In the genomic region with DNA sequence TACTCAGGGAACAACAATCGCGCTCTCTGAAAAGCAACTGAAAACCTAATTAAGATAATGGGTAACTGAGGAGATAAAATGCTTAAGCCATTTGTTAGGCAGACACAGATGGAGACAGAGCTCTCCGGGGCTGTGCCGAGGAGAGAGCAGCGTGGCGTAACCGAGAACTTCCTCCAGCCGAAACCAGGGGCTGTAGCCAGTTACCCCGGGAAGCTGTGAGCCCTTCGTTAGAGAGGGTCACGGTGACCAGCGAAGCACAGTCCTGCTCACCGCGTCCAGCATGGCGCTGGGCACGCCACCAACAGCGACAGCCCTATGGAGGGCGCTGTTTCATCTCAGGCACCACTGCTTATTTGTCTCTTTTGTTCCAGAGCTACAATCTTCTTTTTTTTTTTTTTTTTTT, we compare ENCODE assay signal across 13 cellular contexts. TPM values are rescaled to one million over a fixed set of nuclear protein-coding genes. Genes with fewer than 3 reads are reported as not detected.
DNase-seq lines count a peak whose midpoint lies in the region; ATAC-seq, FAIRE-seq and TF ChIP-seq lines count a peak whose summit lies in the region.
"Had no signal": no experiment of that assay in that cellular context is flagged by ENCODE, and none has a peak within 500 bp of the region (broad histone marks: within the 10 kb centered on the region; RNA-seq: fewer than 3 reads in every experiment).

No MANE protein-coding gene starts in this region.

- peak; percentile 34 for TF ChIP-seq CTCF in HepG2 (CRISPR knock-in tag; IDR thresholded peaks at IDR 0.05)
- no peak for TF ChIP-seq CTCF in right lobe of liver (IDR thresholded peaks at IDR 0.05)
- peak; percentile 7 for TF ChIP-seq CTCF in astrocyte (IDR thresholded peaks at IDR 0.05; ENCODE audit: insufficient read depth, low read depth, low read length)
- peak in 1 of 5 experiments; percentile 17 for TF ChIP-seq CTCF in tibial nerve (IDR thresholded peaks at IDR 0.05)

- H3K4me2 ChIP-seq in HepG2 (ENCODE audit: low read depth, low read length) = no peak overlapping the region
- H3K4me2 ChIP-seq in astrocyte (ENCODE audit: low read length) = peak overlapping the region; percentile 52

- no peak overlapping the region for H3K27ac Mint-ChIP-seq in astrocyte (ENCODE audit: unreplicated experiment)
- H3K27ac Mint-ChIP-seq: naive B cell had no signal

- H3K27ac ChIP-seq in HepG2 (ENCODE audit: extremely low read length, insufficient read depth, low read length) (no peak overlapping the region), right lobe of liver (no peak overlapping the region), astrocyte (ENCODE audit: low read depth, low read length) (no peak overlapping the region), tibial nerve (no peak overlapping the region)

- intact Hi-C loops in HepG2 (cut with micrococcal nuclease; ENCODE audit: unreplicated experiment) = loop anchor here (5.0 to 10.0 kb wide), 2 partner anchors 37 to 939 kb away; partner anchors contain the start of genes RADIL and RNF216
- intact Hi-C loops in right lobe of liver (cut with DNase I) = no loop called here

- H3K4me1 Mint-ChIP-seq in astrocyte (ENCODE audit: low read depth, unreplicated experiment) = no peaks in the 10 kb centered on the region

- H3K9me3 ChIP-seq in HepG2 (ENCODE audit: low read length) = no peaks in the 10 kb centered on the region
- no peaks in the 10 kb centered on the region for H3K9me3 ChIP-seq in right lobe of liver
- no peaks in the 10 kb centered on the region for H3K9me3 ChIP-seq in astrocyte (ENCODE audit: insufficient read depth, low read depth, low read length)
- H3K9me3 ChIP-seq in iPS-15b (ENCODE audit: control insufficient read depth, insufficient read depth, low read length) = no peaks in the 10 kb centered on the region
- H3K9me3 ChIP-seq in tibial nerve = peaks cover 0 to 4% (median 0%) of the 10 kb centered on the region in 4 donors

- H4K20me1 ChIP-seq in HepG2 (ENCODE audit: insufficient read depth, low read length) = no peaks in the 10 kb centered on the region
- no peaks in the 10 kb centered on the region for H4K20me1 ChIP-seq in astrocyte (ENCODE audit: insufficient read depth, low read length)

- TF ChIP-seq EP300 in HepG2 (IDR thresholded peaks at IDR 0.05; ENCODE audit: low read depth in 2 of 2, low read length in 2 of 2) (no peak), HepG2 (CRISPR knock-in tag; IDR thresholded peaks at IDR 0.05; ENCODE audit: borderline replicate concordance) (no peak), tibial nerve (IDR thresholded peaks at IDR 0.05) (no peak)

- H3K36me3 ChIP-seq in HepG2 (replicated peaks in 1 of 2; ENCODE audit: control insufficient read depth in 1 of 2, insufficient read depth in 2 of 2, low read length in 2 of 2) (no peaks in the 10 kb centered on the region), right lobe of liver (no peaks in the 10 kb centered on the region), astrocyte (ENCODE audit: insufficient read depth, low read length) (no peaks in the 10 kb centered on the region), iPS-15b (ENCODE audit: control insufficient read depth, insufficient read depth, low read length) (no peaks in the 10 kb centered on the region), tibial nerve (peaks cover 0 to 1% (median 0%) of the 10 kb centered on the region in 3 donors)

- H3K27me3 ChIP-seq in HepG2 (ENCODE audit: control insufficient read depth in 1 of 2, insufficient read depth in 2 of 2, low read length in 2 of 2) (peaks cover 0 to 17% of the 10 kb centered on the region in 2 experiments; a peak in 2 of 5 replicates), right lobe of liver (no peaks in the 10 kb centered on the region), astrocyte (ENCODE audit: insufficient read depth, low read length) (no peaks in the 10 kb centered on the region), iPS-15b (ENCODE audit: control insufficient read depth, insufficient read depth, low read length) (no peaks in the 10 kb centered on the region), tibial nerve (no peaks in the 10 kb centered on the region)

- no peak for ATAC-seq in HepG2
- no peak for ATAC-seq in right lobe of liver

- peaks cover 2% of the 10 kb centered on the region for H3K36me3 Mint-ChIP-seq in astrocyte (ENCODE audit: low read depth, unreplicated experiment)
- H3K36me3 Mint-ChIP-seq: naive B cell had no signal

- no peak for TF ChIP-seq RAD21 in HepG2 (CRISPR knock-in tag; IDR thresholded peaks at IDR 0.05)

- H3K79me2 ChIP-seq in HepG2 (ENCODE audit: insufficient read depth, low read length) (no peaks in the 10 kb centered on the region), astrocyte (ENCODE audit: insufficient read depth, low read length) (no peaks in the 10 kb centered on the region)

- H3K9ac ChIP-seq in HepG2 (ENCODE audit: insufficient read depth, low read depth, low read length) (no peak overlapping the region), astrocyte (ENCODE audit: low read length) (no peak overlapping the region), iPS-15b (ENCODE audit: low read depth, low read length) (no peak overlapping the region)

- no peak overlapping the region for H2AFZ ChIP-seq in HepG2 (ENCODE audit: low read length)
- H2AFZ ChIP-seq in astrocyte (ENCODE audit: low read depth, low read length) = peak overlapping the region; percentile 63

- no TSS peak for BruUV-seq in HepG2 (replicated peaks; lab: Mats Ljungman, UMichigan)

- in situ Hi-C loops in HepG2 (cut with HindIII; ENCODE audit: extremely low pct_ligation_motif_present, low pct_unique_long_range_greater_than_20kb) = no loop called here

- H3K27me3 Mint-ChIP-seq in astrocyte (ENCODE audit: low read depth, unreplicated experiment) = peaks cover 4% of the 10 kb centered on the region

- TF ChIP-seq POLR2A in HepG2 (IDR thresholded peaks at IDR 0.05; ENCODE audit: insufficient read depth in 1 of 2, low read depth in 2 of 2, low read length in 2 of 2) (no peak), right lobe of liver (IDR thresholded peaks at IDR 0.05) (no peak), tibial nerve (IDR thresholded peaks at IDR 0.05) (no peak)

- WGBS in HepG2 (ENCODE audit: low lambda C conversion rate) = 33% methylated on average over 14 of the region's 18 CpGs
- WGBS in right lobe of liver (ENCODE audit: insufficient coverage, low coverage, low lambda C conversion rate, missing lambda C conversion rate) = 18% methylated on average over 11 of the region's 18 CpGs
- WGBS in tibial nerve, 2 donors = 39 to 41% methylated on average over 18 of the region's 18 CpGs

- no peaks in the 10 kb centered on the region for H3K9me3 Mint-ChIP-seq in astrocyte (ENCODE audit: unreplicated experiment)

- no peak for FAIRE-seq in HepG2 (lab: Jason Lieb, UNC)
- no peak for FAIRE-seq in astrocyte (lab: Jason Lieb, UNC)

- no peak overlapping the region for H3K4me3 ChIP-seq in HepG2 (replicated peaks in 1 of 3; ENCODE audit: insufficient read depth in 1 of 3, low read depth in 2 of 3, low read length in 3 of 3)
- no peak overlapping the region for H3K4me3 ChIP-seq in right lobe of liver
- H3K4me3 ChIP-seq in astrocyte (ENCODE audit: insufficient read depth, low read depth, low read length) = peak overlapping the region; percentile 33
- H3K4me3 ChIP-seq in iPS-15b (ENCODE audit: low read depth, low read length) = peak overlapping the region; percentile 8
- H3K4me3 ChIP-seq in tibial nerve = no peak overlapping the region

- POLR2A ChIA-PET in HepG2 (lab: Yijun Ruan, JAX) = no interaction called here

- H3K4me3 Mint-ChIP-seq in astrocyte (ENCODE audit: unreplicated experiment) = no peak overlapping the region
- H3K4me3 Mint-ChIP-seq: naive B cell had no signal

- DNase-seq in HepG2 (ENCODE audit: low spot score) = no peak
- DNase-seq in right lobe of liver = no peak
- DNase-seq in astrocyte (ENCODE audit: low read depth) = no peak
- no peak for DNase-seq in stimulated activated CD4-positive, alpha-beta T cell treated with anti-CD3 and anti-CD28 coated beads, Interleukin-4, amount 100 ng/mL, for 24 hours
- no peak for DNase-seq in tibial nerve (ENCODE audit: low spot score in 2 of 2)
- DNase-seq in A172 (ENCODE audit: low spot score) = no peak
- DNase-seq in AG08396 (ENCODE audit: low spot score) = no peak
- DNase-seq: activated CD8-positive, alpha-beta memory T cell treated with anti-CD3 and anti-CD28 coated beads, Interleukin-2, amount 50 U/mL, for 48 hours; effector memory CD4-positive, alpha-beta T cell; naive B cell had no signal

- CTCF ChIA-PET in HepG2 (lab: Yijun Ruan, JAX; ENCODE audit: low intra/inter-chr PET ratio, low total read pairs) = no interaction called here

- H3K4me1 ChIP-seq in HepG2 (ENCODE audit: insufficient read depth, low read length) = peaks cover 19% of the 10 kb centered on the region
- H3K4me1 ChIP-seq in right lobe of liver = no peaks in the 10 kb centered on the region
- H3K4me1 ChIP-seq in astrocyte (ENCODE audit: insufficient read depth, low read length) = no peaks in the 10 kb centered on the region
- no peaks in the 10 kb centered on the region for H3K4me1 ChIP-seq in iPS-15b (ENCODE audit: control insufficient read depth, insufficient read depth, low read length)
- H3K4me1 ChIP-seq in tibial nerve = no peaks in the 10 kb centered on the region

RNA-seq across cellular contexts. Expression of gene PAPOLB, which starts 16.1 kb away (rescaled TPM):
- total RNA-seq in HepG2 (2016; rRNA removed; fragmentation: Illumina TruSeq; extraction: Trizol) (not detected in 2 replicates), right lobe of liver (not detected), astrocyte (not detected in 2 replicates), tibial nerve (1 to 10 TPM; 1.4 to 2.4 (median 1.8) TPM)
- total RNA-seq in HepG2 (2016; cell fraction: cytosol; rRNA removed; fragmentation: Illumina TruSeq; extraction: Trizol; ENCODE audit: low read depth) = not detected in 2 replicates
- total RNA-seq in HepG2 (2016; cell fraction: insoluble cytoplasmic fraction; rRNA removed; fragmentation: Illumina TruSeq; extraction: Trizol) = not detected in 2 replicates
- total RNA-seq in HepG2 (2016; cell fraction: membrane; rRNA removed; fragmentation: Illumina TruSeq; extraction: Trizol) = not detected in 2 replicates
- total RNA-seq in HepG2 (2016; cell fraction: nucleus; rRNA removed; fragmentation: Illumina TruSeq; extraction: Trizol) = not detected in 2 replicates
- not detected in 2 replicates for polyA plus RNA-seq in HepG2 (2011; rRNA removed)
- not detected in 2 replicates for polyA plus RNA-seq in HepG2 (2011; cell fraction: cytosol; rRNA removed)
- not detected in 2 replicates for polyA plus RNA-seq in HepG2 (2011; cell fraction: nucleus; rRNA removed)
- not detected in 2 replicates for polyA plus RNA-seq in HepG2 (2012)
- not detected in 2 replicates for polyA plus RNA-seq in HepG2 (2016; cell fraction: cytosol; fragmentation: Illumina TruSeq; extraction: Trizol; ENCODE audit: low read depth)
- not detected in 2 replicates for polyA plus RNA-seq in HepG2 (2016; cell fraction: insoluble cytoplasmic fraction; fragmentation: Illumina TruSeq; extraction: Trizol; ENCODE audit: low read depth)
- not detected in 2 replicates for polyA plus RNA-seq in HepG2 (2016; cell fraction: membrane; fragmentation: Illumina TruSeq; extraction: Trizol; ENCODE audit: low read depth)
- not detected in 2 replicates for polyA plus RNA-seq in HepG2 (2016; cell fraction: nucleus; fragmentation: Illumina TruSeq; extraction: Trizol; ENCODE audit: insufficient read depth, low read depth)
- not detected in 2 replicates for polyA minus RNA-seq in HepG2 (2011; rRNA and poly(A)+ RNA removed; ENCODE audit: low replicate concordance)
- polyA minus RNA-seq in HepG2 (2011; cell fraction: cytosol; rRNA and poly(A)+ RNA removed) = not detected in 2 replicates
- polyA minus RNA-seq in HepG2 (2011; cell fraction: nucleus; rRNA and poly(A)+ RNA removed) = not detected in 2 replicates
- not detected in 2 replicates for total RNA-seq in A172 (2014; rRNA removed; shearing (Covaris generic))
- total RNA-seq: HT1080, RPMI7951 had no signal

RNA-seq across cellular contexts. Expression of gene RADIL, which starts 37.8 kb away (rescaled TPM):
- total RNA-seq in HepG2 (2016; rRNA removed; fragmentation: Illumina TruSeq; extraction: Trizol) = 0.09 and 0.52 TPM in 2 replicates
- total RNA-seq in HepG2 (2016; cell fraction: cytosol; rRNA removed; fragmentation: Illumina TruSeq; extraction: Trizol; ENCODE audit: low read depth) = not detected in 2 replicates
- total RNA-seq in HepG2 (2016; cell fraction: insoluble cytoplasmic fraction; rRNA removed; fragmentation: Illumina TruSeq; extraction: Trizol) = 0.06 and 0.11 TPM in 2 replicates
- 0.24 TPM in 1 of 2 replicates, not detected in the other for total RNA-seq in HepG2 (2016; cell fraction: membrane; rRNA removed; fragmentation: Illumina TruSeq; extraction: Trizol)
- 0.09 TPM in 1 of 2 replicates, not detected in the other for total RNA-seq in HepG2 (2016; cell fraction: nucleus; rRNA removed; fragmentation: Illumina TruSeq; extraction: Trizol)
- 0.05 TPM in 2 replicates for polyA plus RNA-seq in HepG2 (2011; rRNA removed)
- polyA plus RNA-seq in HepG2 (2011; cell fraction: cytosol; rRNA removed) = 0.08 and 0.11 TPM in 2 replicates
- 0.16 and 0.56 TPM in 2 replicates for polyA plus RNA-seq in HepG2 (2011; cell fraction: nucleus; rRNA removed)
- 0.03 and 0.16 TPM in 2 replicates for polyA plus RNA-seq in HepG2 (2012)
- not detected in 2 replicates for polyA plus RNA-seq in HepG2 (2016; cell fraction: cytosol; fragmentation: Illumina TruSeq; extraction: Trizol; ENCODE audit: low read depth)
- 0.05 and 0.07 TPM in 2 replicates for polyA plus RNA-seq in HepG2 (2016; cell fraction: insoluble cytoplasmic fraction; fragmentation: Illumina TruSeq; extraction: Trizol; ENCODE audit: low read depth)
- polyA plus RNA-seq in HepG2 (2016; cell fraction: membrane; fragmentation: Illumina TruSeq; extraction: Trizol; ENCODE audit: low read depth) = 0.05 TPM in 1 of 2 replicates, not detected in the other
- polyA plus RNA-seq in HepG2 (2016; cell fraction: nucleus; fragmentation: Illumina TruSeq; extraction: Trizol; ENCODE audit: insufficient read depth, low read depth) = not detected in 2 replicates
- 1.3 TPM in 1 of 2 replicates, not detected in the other for polyA minus RNA-seq in HepG2 (2011; rRNA and poly(A)+ RNA removed; ENCODE audit: low replicate concordance)
- not detected in 2 replicates for polyA minus RNA-seq in HepG2 (2011; cell fraction: cytosol; rRNA and poly(A)+ RNA removed)
- polyA minus RNA-seq in HepG2 (2011; cell fraction: nucleus; rRNA and poly(A)+ RNA removed) = 0.52 TPM in 1 of 2 replicates, not detected in the other
- total RNA-seq in right lobe of liver = 1 to 10 TPM in 1 of 6 experiments, under 1 TPM in 3, not detected in 2; 0.20 to 1.6 (median 0.34) TPM
- total RNA-seq in astrocyte = 0.22 and 0.86 TPM in 2 replicates
- 10 to 100 TPM; 23.2 to 31.0 (median 27.1) TPM for total RNA-seq in tibial nerve
- total RNA-seq in A172 (2014; rRNA removed; shearing (Covaris generic)) = 1.9 and 5.1 TPM in 2 replicates
- total RNA-seq: RPMI7951 had no signal

Comparison
In these comparisons a context has a peak if more than half of its experiments do, and no peak if none do; other contexts are left out.
1. CTCF ChIP-seq: peak in HepG2 (single experiment) and astrocyte (single experiment); none in right lobe of liver (0 of 4).
2. H3K4me3 ChIP-seq: peak in astrocyte (single experiment) and iPS-15b (single experiment); none in HepG2 (0 of 3), right lobe of liver (0 of 3) and tibial nerve (0 of 4).